ENCODE assay signal across 6 cellular contexts in genomic region chr3:42597098-42597497, GRCh38. TPM values are rescaled to one million over a fixed set of nuclear protein-coding genes. Genes with fewer than 3 reads are reported as not detected.
DNase-seq lines count a peak whose midpoint lies in the region; ATAC-seq, FAIRE-seq and TF ChIP-seq lines count a peak whose summit lies in the region.
"Not testable (repeated sequence)": the region's sequence is repeated elsewhere in the genome, so short reads cannot be mapped to it uniquely, and the experiment has no call there.
"Had no signal": no experiment of that assay in that cellular context is flagged by ENCODE, and none has a peak within 500 bp of the region (broad histone marks: within the 10 kb centered on the region; RNA-seq: fewer than 3 reads in every experiment).

No MANE protein-coding gene starts in this region.

- not testable (repeated sequence) for ATAC-seq in WTC11, K562

- FAIRE-seq in H54 (lab: Jason Lieb, UNC), result peak; percentile 30
- not testable (repeated sequence) for FAIRE-seq in K562 (lab: Jason Lieb, UNC)

- not testable (repeated sequence) for TF ChIP-seq CTCF in C4-2B (conservative IDR thresholded peaks at IDR 0.05); WTC11 (IDR thresholded peaks at IDR 0.05); K562 (IDR thresholded peaks at IDR 0.05 in 2 of 3, conservative IDR thresholded peaks at IDR 0.05 in 1 of 3; ENCODE audit: insufficient read depth in 2 of 3, low read depth in 1 of 3, low read length in 3 of 3); nephron (IDR thresholded peaks at IDR 0.05; ENCODE audit: unreplicated experiment in 3 of 3)

- WGBS in K562 (ENCODE audit: insufficient coverage, low coverage, missing lambda C conversion rate), result 57% methylated on average over 7 of the region's 7 CpGs

- CTCF ChIA-PET in WTC11 (lab: Charles Lee); K562 (lab: Yijun Ruan, JAX; ENCODE audit: low intra/inter-chr PET ratio): not testable (repeated sequence)

- not testable (repeated sequence) for H3K9me1 ChIP-seq in K562 (ENCODE audit: control insufficient read depth, insufficient read depth, low read length)

- in situ Hi-C loops in K562 (cut with MboI), result not testable (repeated sequence)

- H3K4me3 ChIP-seq in K562, result not testable (repeated sequence)

- H3K4me3 Mint-ChIP-seq in WTC11, result not testable (repeated sequence)
- peak overlapping the region; percentile 60 to 74 (median 66) for H3K4me3 Mint-ChIP-seq in nephron

- not testable (repeated sequence) for H3K4me2 ChIP-seq in K562 (ENCODE audit: insufficient read depth, low read length)

- H3K36me3 ChIP-seq in K562 (ENCODE audit: control insufficient read depth, insufficient read depth, low read length), result peaks cover 46% of the 10 kb centered on the region

- H3K27me3 Mint-ChIP-seq in WTC11 (ENCODE audit: low read depth); nephron (ENCODE audit: low read depth): not testable (repeated sequence)

- TF ChIP-seq POLR2A in H54 (IDR thresholded peaks at IDR 0.05; ENCODE audit: low read depth, low read length); K562 (conservative IDR thresholded peaks at IDR 0.05): not testable (repeated sequence)

- H3K79me2 ChIP-seq in K562 (ENCODE audit: control insufficient read depth, insufficient read depth, low read length), result peaks cover 42% of the 10 kb centered on the region

- POLR2A ChIA-PET in WTC11 (lab: Charles Lee), result interaction anchor here (0.5 to 0.8 kb wide), 3 partner anchors 15 to 439 kb away, joined by 3 to 6 read pairs (median 4); partner anchors contain the start of gene SEC22C
- POLR2A ChIA-PET in K562 (lab: Yijun Ruan, JAX), result interaction anchor here (0.6 to 1.6 kb wide), 2 partner anchors 16 to 19 kb away, joined by 3 to 4 read pairs; no protein-coding TSS in a partner anchor

- peaks cover 33% of the 10 kb centered on the region for H3K4me1 Mint-ChIP-seq in WTC11
- not testable (repeated sequence) for H3K4me1 Mint-ChIP-seq in nephron

- H3K27ac Mint-ChIP-seq in WTC11, result 0 out of 2 replicates have a peak overlapping the region, but pooled peaks have one; percentile 82
- peak overlapping the region in 2 of 3 experiments; percentile 40 to 77 for H3K27ac Mint-ChIP-seq in nephron

- not testable (repeated sequence) for TF ChIP-seq EP300 in K562 (IDR thresholded peaks at IDR 0.05; ENCODE audit: low read length)

- intact Hi-C loops in K562 (cut with micrococcal nuclease), result not testable (repeated sequence)

- H3K9ac ChIP-seq in K562 (ENCODE audit: insufficient read depth in 1 of 2, low read depth in 2 of 2, low read length in 2 of 2), result not testable (repeated sequence)

- peaks cover 8 to 14% of the 10 kb centered on the region in 2 experiments; a peak in 3 of 5 replicates for H3K4me1 ChIP-seq in K562 (replicated peaks in 1 of 2; ENCODE audit: control insufficient read depth in 2 of 2, insufficient read depth in 2 of 2, low read length in 2 of 2)

- DNase-seq in H54 (ENCODE audit: insufficient read length, low spot score); WTC11 (ENCODE audit: low spot score); K562 (ENCODE audit: extremely low read depth in 1 of 4, low spot score in 3 of 4): not testable (repeated sequence)

- not testable (repeated sequence) for H3K9me3 ChIP-seq in K562 (replicated peaks; ENCODE audit: control insufficient read depth, insufficient read depth, low read depth, low read length)

- H3K36me3 Mint-ChIP-seq in WTC11 (peaks cover 38% of the 10 kb centered on the region), nephron (ENCODE audit: low read depth) (peaks cover 24% of the 10 kb centered on the region)

- BruUV-seq in K562 (replicated peaks; lab: Mats Ljungman, UMichigan), result not testable (repeated sequence)

- not testable (repeated sequence) for H3K9me3 Mint-ChIP-seq in WTC11, nephron

- not testable (repeated sequence) for H2AFZ ChIP-seq in K562 (ENCODE audit: low read depth, low read length)

- H4K20me1 ChIP-seq in K562 (replicated peaks; ENCODE audit: control insufficient read depth, insufficient read depth, low read length), result not testable (repeated sequence)

- not testable (repeated sequence) for TF ChIP-seq RAD21 in K562 (CRISPR knock-in tag; conservative IDR thresholded peaks at IDR 0.05 in 1 of 2, IDR thresholded peaks at IDR 0.05 in 1 of 2)

- H3K27me3 ChIP-seq in K562 (ENCODE audit: control insufficient read depth in 2 of 2, insufficient read depth in 2 of 2, low read length in 2 of 2), result not testable (repeated sequence)

- H3K27ac ChIP-seq in C4-2B (0 out of 2 replicates have a peak overlapping the region, but pooled peaks have one; percentile 18), K562 (ENCODE audit: extremely low read depth, low read depth, low read length) (peak overlapping the region; percentile 22; the same call in 1 of the 3 replicates)

RNA-seq across cellular contexts. Expression of gene NKTR, which starts 3.4 kb away (rescaled TPM):
- total RNA-seq in WTC11 (2021) (76.4 to 89.3 TPM (median 82.3 TPM) in 3 replicates), K562 (2014; rRNA removed) (48.0 and 51.5 TPM in 2 replicates), K562 (2014; rRNA removed; fragmentation: Illumina TruSeq; extraction: Trizol) (117 and 120 TPM in 2 replicates), K562 (2015; rRNA removed; fragmentation: Illumina TruSeq; extraction: Trizol) (94.1 and 104 TPM in 2 replicates), K562 (2021) (67.4 and 70.3 TPM in 2 replicates)
- total RNA-seq in K562 (2011; cell fraction: chromatin; rRNA removed; ENCODE audit: low replicate concordance), result 253 and 1,006 TPM in 2 replicates
- 104 and 168 TPM in 2 replicates for total RNA-seq in K562 (2011; cell fraction: nucleolus; rRNA removed)
- 377 and 604 TPM in 2 replicates for total RNA-seq in K562 (2011; cell fraction: nucleoplasm; rRNA removed)
- polyA plus RNA-seq in K562 (2011; rRNA removed) (123 and 130 TPM in 2 replicates), K562 (2014; fragmentation: Illumina TruSeq; extraction: Trizol) (76.5 and 95.7 TPM in 2 replicates), K562 (2014; fragmentation: Nextera tagmentation; extraction: Ambion mirVana) (10 to 100 TPM; 19.7 to 30.2 TPM), K562 (2014; rRNA removed) (84.5 and 92.6 TPM in 2 replicates)
- polyA plus RNA-seq in K562 (2011; cell fraction: cytosol; rRNA removed), result 9.2 and 26.9 TPM in 2 replicates
- 284 and 370 TPM in 2 replicates for polyA plus RNA-seq in K562 (2011; cell fraction: nucleus; rRNA removed)
- 39.4 and 56.1 TPM in 2 replicates for polyA plus RNA-seq in K562 (2012)
- polyA minus RNA-seq in K562 (2011; rRNA and poly(A)+ RNA removed), result 140 and 209 TPM in 2 replicates
- polyA minus RNA-seq in K562 (2011; cell fraction: cytosol; rRNA and poly(A)+ RNA removed), result 19.9 and 20.4 TPM in 2 replicates
- polyA minus RNA-seq in K562 (2011; cell fraction: nucleus; rRNA and poly(A)+ RNA removed), result 246 and 455 TPM in 2 replicates

RNA-seq across cellular contexts. Expression of gene SS18L2, which starts 6.4 kb away (rescaled TPM):
- total RNA-seq in WTC11 (2021), result 52.9 to 65.0 TPM (median 62.6 TPM) in 3 replicates
- 28.8 and 30.7 TPM in 2 replicates for total RNA-seq in K562 (2011; cell fraction: chromatin; rRNA removed; ENCODE audit: low replicate concordance)
- 24.3 and 25.5 TPM in 2 replicates for total RNA-seq in K562 (2011; cell fraction: nucleolus; rRNA removed)
- 32.2 and 45.8 TPM in 2 replicates for total RNA-seq in K562 (2011; cell fraction: nucleoplasm; rRNA removed)
- total RNA-seq in K562 (2014; rRNA removed), result 51.4 and 75.9 TPM in 2 replicates
- 70.0 and 77.2 TPM in 2 replicates for total RNA-seq in K562 (2014; rRNA removed; fragmentation: Illumina TruSeq; extraction: Trizol)
- 65.6 and 78.0 TPM in 2 replicates for total RNA-seq in K562 (2015; rRNA removed; fragmentation: Illumina TruSeq; extraction: Trizol)
- 68.6 and 77.8 TPM in 2 replicates for total RNA-seq in K562 (2021)
- polyA plus RNA-seq in K562 (2011; rRNA removed), result 117 and 144 TPM in 2 replicates
- 31.8 and 55.1 TPM in 2 replicates for polyA plus RNA-seq in K562 (2011; cell fraction: cytosol; rRNA removed)
- 36.1 and 57.1 TPM in 2 replicates for polyA plus RNA-seq in K562 (2011; cell fraction: nucleus; rRNA removed)
- polyA plus RNA-seq in K562 (2012), result 73.8 and 106 TPM in 2 replicates
- polyA plus RNA-seq in K562 (2014; fragmentation: Illumina TruSeq; extraction: Trizol), result 72.2 and 78.0 TPM in 2 replicates
- 100 to 1,000 TPM; 275 to 324 TPM for polyA plus RNA-seq in K562 (2014; fragmentation: Nextera tagmentation; extraction: Ambion mirVana)
- 99.2 and 99.4 TPM in 2 replicates for polyA plus RNA-seq in K562 (2014; rRNA removed)
- polyA minus RNA-seq in K562 (2011; rRNA and poly(A)+ RNA removed), result 31.2 and 35.5 TPM in 2 replicates
- polyA minus RNA-seq in K562 (2011; cell fraction: cytosol; rRNA and poly(A)+ RNA removed), result 8.1 and 16.6 TPM in 2 replicates
- 12.7 and 17.9 TPM in 2 replicates for polyA minus RNA-seq in K562 (2011; cell fraction: nucleus; rRNA and poly(A)+ RNA removed)

RNA-seq across cellular contexts. Expression of gene SEC22C, which starts 15.3 kb away (rescaled TPM):
- total RNA-seq in WTC11 (2021) (35.2 to 37.0 TPM (median 37.0 TPM) in 3 replicates), K562 (2014; rRNA removed) (44.8 and 49.8 TPM in 2 replicates), K562 (2014; rRNA removed; fragmentation: Illumina TruSeq; extraction: Trizol) (62.4 and 63.6 TPM in 2 replicates), K562 (2015; rRNA removed; fragmentation: Illumina TruSeq; extraction: Trizol) (68.4 and 68.7 TPM in 2 replicates), K562 (2021) (50.7 and 50.8 TPM in 2 replicates)
- 34.9 and 62.9 TPM in 2 replicates for total RNA-seq in K562 (2011; cell fraction: chromatin; rRNA removed; ENCODE audit: low replicate concordance)
- total RNA-seq in K562 (2011; cell fraction: nucleolus; rRNA removed), result 32.7 and 35.5 TPM in 2 replicates
- total RNA-seq in K562 (2011; cell fraction: nucleoplasm; rRNA removed), result 48.1 and 67.3 TPM in 2 replicates
- polyA plus RNA-seq in K562 (2011; rRNA removed) (60.5 and 64.5 TPM in 2 replicates), K562 (2014; fragmentation: Illumina TruSeq; extraction: Trizol) (58.5 and 59.8 TPM in 2 replicates), K562 (2014; fragmentation: Nextera tagmentation; extraction: Ambion mirVana) (10 to 100 TPM; 35.6 to 41.3 TPM), K562 (2014; rRNA removed) (45.9 and 54.5 TPM in 2 replicates)
- polyA plus RNA-seq in K562 (2011; cell fraction: cytosol; rRNA removed), result 31.6 and 53.4 TPM in 2 replicates
- polyA plus RNA-seq in K562 (2011; cell fraction: nucleus; rRNA removed), result 36.9 and 47.6 TPM in 2 replicates
- polyA plus RNA-seq in K562 (2012), result 55.2 and 56.3 TPM in 2 replicates
- 40.6 and 42.7 TPM in 2 replicates for polyA minus RNA-seq in K562 (2011; rRNA and poly(A)+ RNA removed)
- polyA minus RNA-seq in K562 (2011; cell fraction: cytosol; rRNA and poly(A)+ RNA removed), result 17.8 and 22.0 TPM in 2 replicates
- polyA minus RNA-seq in K562 (2011; cell fraction: nucleus; rRNA and poly(A)+ RNA removed), result 15.6 and 16.9 TPM in 2 replicates

RNA-seq across cellular contexts. Expression of gene ZBTB47, which starts 56.4 kb away (rescaled TPM):
- total RNA-seq in WTC11 (2021) (5.2 to 5.9 TPM (median 5.6 TPM) in 3 replicates), K562 (2014; rRNA removed) (3.4 and 5.0 TPM in 2 replicates), K562 (2014; rRNA removed; fragmentation: Illumina TruSeq; extraction: Trizol) (0.45 and 0.58 TPM in 2 replicates), K562 (2015; rRNA removed; fragmentation: Illumina TruSeq; extraction: Trizol) (1.8 and 1.9 TPM in 2 replicates), K562 (2021) (2.9 and 4.6 TPM in 2 replicates)
- total RNA-seq in K562 (2011; cell fraction: chromatin; rRNA removed; ENCODE audit: low replicate concordance), result 2.9 and 11.3 TPM in 2 replicates
- 7.5 and 7.8 TPM in 2 replicates for total RNA-seq in K562 (2011; cell fraction: nucleolus; rRNA removed)
- 5.3 and 5.7 TPM in 2 replicates for total RNA-seq in K562 (2011; cell fraction: nucleoplasm; rRNA removed)
- polyA plus RNA-seq in K562 (2011; rRNA removed) (1.7 and 2.2 TPM in 2 replicates), K562 (2014; fragmentation: Illumina TruSeq; extraction: Trizol) (1.6 and 2.3 TPM in 2 replicates), K562 (2014; fragmentation: Nextera tagmentation; extraction: Ambion mirVana) (under 1 TPM in 1 of 2 experiments, not detected in 1; 0.11 TPM), K562 (2014; rRNA removed) (2.7 and 2.9 TPM in 2 replicates)
- polyA plus RNA-seq in K562 (2011; cell fraction: cytosol; rRNA removed), result 1.8 and 3.3 TPM in 2 replicates
- polyA plus RNA-seq in K562 (2011; cell fraction: nucleus; rRNA removed), result 4.4 and 8.8 TPM in 2 replicates
- 1.8 and 2.8 TPM in 2 replicates for polyA plus RNA-seq in K562 (2012)
- 1.8 and 2.8 TPM in 2 replicates for polyA minus RNA-seq in K562 (2011; rRNA and poly(A)+ RNA removed)
- 2.0 and 2.1 TPM in 2 replicates for polyA minus RNA-seq in K562 (2011; cell fraction: cytosol; rRNA and poly(A)+ RNA removed)
- polyA minus RNA-seq in K562 (2011; cell fraction: nucleus; rRNA and poly(A)+ RNA removed), result 5.9 and 7.1 TPM in 2 replicates
- polyA plus RNA-seq: CD8-positive, alpha-beta memory T cell had no signal
